ENCODE assay signal across 19 cellular contexts in the genomic region with DNA sequence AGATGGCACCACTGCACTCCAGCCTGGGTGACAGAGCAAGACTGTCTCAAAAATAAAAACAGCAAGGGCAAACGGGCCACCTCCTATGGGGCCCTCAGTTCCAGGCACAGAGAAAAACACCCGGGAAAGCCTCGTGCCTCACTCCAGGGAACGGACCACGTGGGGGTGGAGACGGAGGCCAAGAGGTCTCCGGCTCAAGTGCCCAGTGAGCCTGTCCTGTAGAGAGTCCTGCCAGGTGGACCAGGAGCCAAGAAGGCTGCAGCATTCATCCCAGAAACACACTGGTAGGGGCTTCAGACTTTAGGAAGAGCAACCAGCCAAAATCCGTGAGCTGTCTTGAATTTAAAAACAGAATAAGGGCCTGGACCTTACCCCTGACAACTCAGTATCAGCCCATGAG.
A peak's percentile ranks its signal among the peaks of the same experiment; 100 is the strongest.
DNase-seq lines count a peak whose midpoint lies in the region; ATAC-seq, FAIRE-seq and TF ChIP-seq lines count a peak whose summit lies in the region.
"Had no signal": no experiment of that assay in that cellular context is flagged by ENCODE, and none has a peak within 500 bp of the region (broad histone marks: within the 10 kb centered on the region; RNA-seq: fewer than 3 reads in every experiment).

No MANE protein-coding gene starts in this region.

- no peaks in the 10 kb centered on the region for H4K20me1 ChIP-seq in BLaER1 treated with 17β-estradiol and CSF1 and Interleukin-3, amounts not matched to agents 10 nM and 100 nM
- no peaks in the 10 kb centered on the region for H4K20me1 ChIP-seq in K562 (replicated peaks; ENCODE audit: control insufficient read depth, insufficient read depth, low read length)

- no peak overlapping the region for H3K4me3 ChIP-seq in BLaER1 treated with 17β-estradiol and CSF1 and Interleukin-3, amounts not matched to agents 10 nM and 100 nM
- H3K4me3 ChIP-seq in K562 (no peak overlapping the region), right atrium auricular region (no peak overlapping the region)
- H3K4me3 ChIP-seq in CD8-positive, alpha-beta memory T cell (ENCODE audit: low read length) = no peak overlapping the region
- H3K4me3 ChIP-seq: HAP-1 had no signal

- H3K9ac ChIP-seq in BLaER1 treated with 17β-estradiol and CSF1 and Interleukin-3, amounts not matched to agents 10 nM and 100 nM = 0 out of 22 replicates have a peak overlapping the region, but pooled peaks of 1 of the 11 experiments have one; percentile 6
- no peak overlapping the region for H3K9ac ChIP-seq in K562 (ENCODE audit: insufficient read depth in 1 of 2, low read depth in 2 of 2, low read length in 2 of 2)

- CTCF ChIA-PET in K562 (lab: Yijun Ruan, JAX; ENCODE audit: low intra/inter-chr PET ratio) = interaction anchor here (1.3 kb wide), 1 partner anchor 75 kb away, joined by 4 read pairs; no protein-coding TSS in a partner anchor
- CTCF ChIA-PET in CD8-positive, alpha-beta memory T cell (lab: Charles Lee) = no interaction called here

- DNase-seq in Ammon's horn (ENCODE audit: low spot score) (peak; percentile 24), K562 (ENCODE audit: extremely low read depth in 1 of 4, low spot score in 3 of 4) (no peak), midbrain (lab: John Stamatoyannopoulos, UW) (peak; percentile 25), NCI-H2227 (lab: John Stamatoyannopoulos, UW; ENCODE audit: unreplicated experiment) (no peak), right atrium auricular region (ENCODE audit: low spot score) (no peak)
- no peak for DNase-seq in CD8-positive, alpha-beta memory T cell
- DNase-seq: Caco-2; CD4-positive, alpha-beta memory T cell; DMS153; DND-41; GF-D8; GOT3; HFFc6 had no signal

- peak overlapping the region in 1 of 8 donors; percentile 76 for H3K27ac Mint-ChIP-seq in CD8-positive, alpha-beta memory T cell
- H3K27ac Mint-ChIP-seq: B cell, HFFc6 had no signal

- no TSS peak for BruUV-seq in K562 (replicated peaks; lab: Mats Ljungman, UMichigan)

- no peak for TF ChIP-seq POLR2A in K562 (conservative IDR thresholded peaks at IDR 0.05)

- TF ChIP-seq RAD21 in K562 (CRISPR knock-in tag; conservative IDR thresholded peaks at IDR 0.05 in 1 of 2, IDR thresholded peaks at IDR 0.05 in 1 of 2) = no peak

- H3K36me3 ChIP-seq in BLaER1 treated with 17β-estradiol and CSF1 and Interleukin-3, amounts not matched to agents 10 nM and 100 nM = no peaks in the 10 kb centered on the region
- H3K36me3 ChIP-seq in K562 (ENCODE audit: control insufficient read depth, insufficient read depth, low read length) (no peaks in the 10 kb centered on the region), right atrium auricular region (no peaks in the 10 kb centered on the region)
- H3K36me3 ChIP-seq in CD8-positive, alpha-beta memory T cell (ENCODE audit: insufficient read depth, low read length) = no peaks in the 10 kb centered on the region
- H3K36me3 ChIP-seq: HAP-1 had no signal

- FAIRE-seq in K562 (lab: Jason Lieb, UNC) = no peak
- FAIRE-seq: GM12891, GM18507, H54 had no signal

- intact Hi-C loops in K562 (cut with micrococcal nuclease) = no loop called here

- H3K9me3 Mint-ChIP-seq in CD8-positive, alpha-beta memory T cell = no peaks in the 10 kb centered on the region
- H3K9me3 Mint-ChIP-seq: CD4-positive, alpha-beta memory T cell; HFFc6 had no signal

- no peaks in the 10 kb centered on the region for H3K9me1 ChIP-seq in K562 (ENCODE audit: control insufficient read depth, insufficient read depth, low read length)

- H3K4me1 ChIP-seq in BLaER1 treated with 17β-estradiol and CSF1 and Interleukin-3, amounts not matched to agents 10 nM and 100 nM = peaks cover 0 to 98% (median 72%) of the 10 kb centered on the region in 10 experiments; a peak in 17 of 20 replicates
- H3K4me1 ChIP-seq in K562 (replicated peaks in 1 of 2; ENCODE audit: control insufficient read depth in 2 of 2, insufficient read depth in 2 of 2, low read length in 2 of 2) (peaks cover 38 to 59% of the 10 kb centered on the region in 2 experiments), right atrium auricular region (no peaks in the 10 kb centered on the region)
- no peaks in the 10 kb centered on the region for H3K4me1 ChIP-seq in CD8-positive, alpha-beta memory T cell (ENCODE audit: insufficient read depth, low read length)
- H3K4me1 ChIP-seq: Caco-2, HAP-1 had no signal

- no peaks in the 10 kb centered on the region for H3K36me3 Mint-ChIP-seq in CD8-positive, alpha-beta memory T cell
- H3K36me3 Mint-ChIP-seq: CD4-positive, alpha-beta memory T cell had no signal

- H3K9me3 ChIP-seq in BLaER1 treated with 17β-estradiol and CSF1 and Interleukin-3, amounts not matched to agents 10 nM and 100 nM (replicated peaks in 1 of 11) = no peaks in the 10 kb centered on the region
- H3K9me3 ChIP-seq in K562 (replicated peaks; ENCODE audit: control insufficient read depth, insufficient read depth, low read depth, low read length) (no peaks in the 10 kb centered on the region), right atrium auricular region (no peaks in the 10 kb centered on the region)
- no peaks in the 10 kb centered on the region for H3K9me3 ChIP-seq in CD8-positive, alpha-beta memory T cell (ENCODE audit: low read length)
- H3K9me3 ChIP-seq: Caco-2, HAP-1 had no signal

- TF ChIP-seq EP300 in K562 (IDR thresholded peaks at IDR 0.05; ENCODE audit: low read length) = no peak

- TF ChIP-seq CTCF in K562 (IDR thresholded peaks at IDR 0.05 in 2 of 3, conservative IDR thresholded peaks at IDR 0.05 in 1 of 3; ENCODE audit: insufficient read depth in 2 of 3, low read depth in 1 of 3, low read length in 3 of 3) (no peak), right atrium auricular region (IDR thresholded peaks at IDR 0.05) (no peak)

- in situ Hi-C loops in K562 (cut with MboI) = no loop called here

- peak overlapping the region in 9 of 11 experiments; percentile 22 to 88 (median 72); a peak in 17 of 22 replicates for H3K4me2 ChIP-seq in BLaER1 treated with 17β-estradiol and CSF1 and Interleukin-3, amounts not matched to agents 10 nM and 100 nM
- H3K4me2 ChIP-seq in K562 (ENCODE audit: insufficient read depth, low read length) = no peak overlapping the region

- peaks cover 0 to 6% of the 10 kb centered on the region in 2 donors for H3K27me3 Mint-ChIP-seq in CD8-positive, alpha-beta memory T cell
- H3K27me3 Mint-ChIP-seq: B cell; CD4-positive, alpha-beta memory T cell had no signal

- H3K27ac ChIP-seq in BLaER1 treated with 17β-estradiol and CSF1 and Interleukin-3, amounts not matched to agents 10 nM and 100 nM = peak overlapping the region in 1 of 11 experiments; percentile 26; a peak in 1 of 22 replicates
- H3K27ac ChIP-seq in K562 (ENCODE audit: extremely low read depth, low read depth, low read length) (no peak overlapping the region), right atrium auricular region (no peak overlapping the region)
- no peak overlapping the region for H3K27ac ChIP-seq in CD8-positive, alpha-beta memory T cell (ENCODE audit: low read depth, low read length)

- no peak overlapping the region for H3K4me3 Mint-ChIP-seq in CD8-positive, alpha-beta memory T cell
- H3K4me3 Mint-ChIP-seq: B cell; CD4-positive, alpha-beta memory T cell; HFFc6 had no signal

- no peaks in the 10 kb centered on the region for H3K4me1 Mint-ChIP-seq in CD8-positive, alpha-beta memory T cell
- H3K4me1 Mint-ChIP-seq: CD4-positive, alpha-beta memory T cell had no signal

- WGBS in K562 (ENCODE audit: insufficient coverage, low coverage, missing lambda C conversion rate) = 66% methylated on average over 8 of the region's 8 CpGs

- H3K27me3 ChIP-seq in BLaER1 treated with 17β-estradiol and CSF1 and Interleukin-3, amounts not matched to agents 10 nM and 100 nM = 0 out of 22 replicates have a peak, but pooled peaks cover 0 to 9% (median 0%) of the 10 kb centered on the region in 11 experiments
- no peaks in the 10 kb centered on the region for H3K27me3 ChIP-seq in K562 (ENCODE audit: control insufficient read depth in 2 of 2, insufficient read depth in 2 of 2, low read length in 2 of 2)
- H3K27me3 ChIP-seq in right atrium auricular region = no peaks in the 10 kb centered on the region
- H3K27me3 ChIP-seq in CD8-positive, alpha-beta memory T cell (ENCODE audit: insufficient read depth, low read length, poor library complexity, severe bottlenecking) = no peaks in the 10 kb centered on the region

- H3K79me2 ChIP-seq in K562 (ENCODE audit: control insufficient read depth, insufficient read depth, low read length) = no peaks in the 10 kb centered on the region

- H2AFZ ChIP-seq in K562 (ENCODE audit: low read depth, low read length) = 0 out of 2 replicates have a peak overlapping the region, but pooled peaks have one; percentile 14

- no peak for ATAC-seq in K562

- POLR2A ChIA-PET in K562 (lab: Yijun Ruan, JAX) = interaction anchor here (0.7 to 1.5 kb wide), 2 partner anchors 11 to 997 kb away, joined by 3 to 7 read pairs; no protein-coding TSS in a partner anchor
- POLR2A ChIA-PET in CD8-positive, alpha-beta memory T cell (lab: Charles Lee) = no interaction called here

TF ChIP-seq in K562, 482 proteins besides CTCF, POLR2A, EP300 and RAD21:
- TF ChIP-seq SPI1 (IDR thresholded peaks at IDR 0.05; ENCODE audit: borderline replicate concordance, low read depth, low read length) (0 out of 2 replicates have a peak, but pooled peaks have one; percentile 17), MAZ (CRISPR knock-in tag; conservative IDR thresholded peaks at IDR 0.05 in 1 of 2, IDR thresholded peaks at IDR 0.05 in 1 of 2) (no peak)

Comparison
In these comparisons a context has a peak if more than half of its experiments do, and no peak if none do; other contexts are left out.
1. DNase-seq: peak in Ammon's horn (single experiment) and midbrain (single experiment); none in K562 (0 of 4), NCI-H2227 (single experiment), right atrium auricular region (single experiment) and CD8-positive, alpha-beta memory T cell (0 of 5).